1 cellular context compared by ENCODE assay signal in genomic region chr1:167056529-167057296, GRCh38.
A peak's percentile ranks its signal among the peaks of the same experiment; 100 is the strongest.
TF ChIP-seq lines count a peak whose summit lies in the region.

No MANE protein-coding gene starts in this region.

TF ChIP-seq in HEK293, 187 proteins besides CTCF, POLR2A, EP300 and RAD21 (continued from another document):
- TF ChIP-seq ZBTB10 (tag by site-specific recombination; IDR thresholded peaks at IDR 0.05) (no peak), ZNF16 (tag by site-specific recombination; IDR thresholded peaks at IDR 0.05; ENCODE audit: low read depth) (no peak; the same call in 1 of the 2 replicates), PRDM1 (tag by site-specific recombination; IDR thresholded peaks at IDR 0.05) (peak; percentile 32; the same call in 1 of the 2 replicates), ZNF175 (tag by site-specific recombination; IDR thresholded peaks at IDR 0.05) (0 out of 2 replicates have a peak, but pooled peaks have one; percentile 41), ZBTB7A (tag by site-specific recombination; IDR thresholded peaks at IDR 0.05; ENCODE audit: low read depth) (0 out of 2 replicates have a peak, but pooled peaks have one; percentile 90), EGR2 (tag by site-specific recombination; IDR thresholded peaks at IDR 0.05; ENCODE audit: low read depth) (peak; percentile 11; the same call in 1 of the 2 replicates), ZNF488 (tag by site-specific recombination; IDR thresholded peaks at IDR 0.05) (peak; percentile 67; the same call in 1 of the 2 replicates), GLI4 (tag by site-specific recombination; IDR thresholded peaks at IDR 0.05) (peak; percentile 80; the same call in 1 of the 2 replicates), ZNF157 (tag by site-specific recombination; IDR thresholded peaks at IDR 0.05) (0 out of 2 replicates have a peak, but pooled peaks have one; percentile 31), WT1 (tag by site-specific recombination; IDR thresholded peaks at IDR 0.05) (no peak), ZNF391 (tag by site-specific recombination; IDR thresholded peaks at IDR 0.05; ENCODE audit: borderline replicate concordance, low read depth) (peak; percentile 81; the same call in 1 of the 2 replicates), ZNF792 (tag by site-specific recombination; IDR thresholded peaks at IDR 0.05) (0 out of 2 replicates have a peak, but pooled peaks have one; percentile 48), ZNF398 (tag by site-specific recombination; IDR thresholded peaks at IDR 0.05) (peak; percentile 57), ZNF366 (tag by site-specific recombination; conservative IDR thresholded peaks at IDR 0.05) (0 out of 2 replicates have a peak, but pooled peaks have one; percentile 40), ZNF837 (tag by site-specific recombination; IDR thresholded peaks at IDR 0.05) (0 out of 2 replicates have a peak, but pooled peaks have one; percentile 41), GLI2 (tag by site-specific recombination; IDR thresholded peaks at IDR 0.05; ENCODE audit: borderline replicate concordance, low read depth) (no peak), ZNF501 (tag by site-specific recombination; IDR thresholded peaks at IDR 0.05) (0 out of 2 replicates have a peak, but pooled peaks have one; percentile 28), ZNF350 (tag by site-specific recombination; IDR thresholded peaks at IDR 0.05) (no peak), PATZ1 (tag by site-specific recombination; IDR thresholded peaks at IDR 0.05) (0 out of 2 replicates have a peak, but pooled peaks have one; percentile 38), ZNF133 (tag by site-specific recombination; IDR thresholded peaks at IDR 0.05) (peak; percentile 44; the same call in 1 of the 2 replicates), ZXDB (tag by site-specific recombination; IDR thresholded peaks at IDR 0.05) (0 out of 2 replicates have a peak, but pooled peaks have one; percentile 26), MYNN (tag by site-specific recombination; IDR thresholded peaks at IDR 0.05; ENCODE audit: borderline replicate concordance) (peak; percentile 43; the same call in 1 of the 2 replicates), ZNF670 (tag by site-specific recombination; IDR thresholded peaks at IDR 0.05; ENCODE audit: low read depth) (0 out of 2 replicates have a peak, but pooled peaks have one; percentile 44), MEIS1 (CRISPR knock-in tag; IDR thresholded peaks at IDR 0.05; ENCODE audit: borderline replicate concordance) (no peak), ZNF202 (tag by site-specific recombination; IDR thresholded peaks at IDR 0.05; ENCODE audit: borderline replicate concordance) (0 out of 2 replicates have a peak, but pooled peaks have one; percentile 43), ZNF791 (tag by site-specific recombination; IDR thresholded peaks at IDR 0.05) (0 out of 2 replicates have a peak, but pooled peaks have one; percentile 40), KLF9 (tag by site-specific recombination; IDR thresholded peaks at IDR 0.05; ENCODE audit: low read depth) (0 out of 2 replicates have a peak, but pooled peaks have one; percentile 53)
- TF ChIP-seq, protein P1, sequence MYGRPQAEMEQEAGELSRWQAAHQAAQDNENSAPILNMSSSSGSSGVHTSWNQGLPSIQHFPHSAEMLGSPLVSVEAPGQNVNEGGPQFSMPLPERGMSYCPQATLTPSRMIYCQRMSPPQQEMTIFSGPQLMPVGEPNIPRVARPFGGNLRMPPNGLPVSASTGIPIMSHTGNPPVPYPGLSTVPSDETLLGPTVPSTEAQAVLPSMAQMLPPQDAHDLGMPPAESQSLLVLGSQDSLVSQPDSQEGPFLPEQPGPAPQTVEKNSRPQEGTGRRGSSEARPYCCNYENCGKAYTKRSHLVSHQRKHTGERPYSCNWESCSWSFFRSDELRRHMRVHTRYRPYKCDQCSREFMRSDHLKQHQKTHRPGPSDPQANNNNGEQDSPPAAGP (tag by site-specific recombination; IDR thresholded peaks at IDR 0.05) = no peak
- TF ChIP-seq, protein P2, sequence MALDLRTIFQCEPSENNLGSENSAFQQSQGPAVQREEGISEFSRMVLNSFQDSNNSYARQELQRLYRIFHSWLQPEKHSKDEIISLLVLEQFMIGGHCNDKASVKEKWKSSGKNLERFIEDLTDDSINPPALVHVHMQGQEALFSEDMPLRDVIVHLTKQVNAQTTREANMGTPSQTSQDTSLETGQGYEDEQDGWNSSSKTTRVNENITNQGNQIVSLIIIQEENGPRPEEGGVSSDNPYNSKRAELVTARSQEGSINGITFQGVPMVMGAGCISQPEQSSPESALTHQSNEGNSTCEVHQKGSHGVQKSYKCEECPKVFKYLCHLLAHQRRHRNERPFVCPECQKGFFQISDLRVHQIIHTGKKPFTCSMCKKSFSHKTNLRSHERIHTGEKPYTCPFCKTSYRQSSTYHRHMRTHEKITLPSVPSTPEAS (tag by site-specific recombination; IDR thresholded peaks at IDR 0.05) = peak; percentile 94
- TF ChIP-seq, protein P3, sequence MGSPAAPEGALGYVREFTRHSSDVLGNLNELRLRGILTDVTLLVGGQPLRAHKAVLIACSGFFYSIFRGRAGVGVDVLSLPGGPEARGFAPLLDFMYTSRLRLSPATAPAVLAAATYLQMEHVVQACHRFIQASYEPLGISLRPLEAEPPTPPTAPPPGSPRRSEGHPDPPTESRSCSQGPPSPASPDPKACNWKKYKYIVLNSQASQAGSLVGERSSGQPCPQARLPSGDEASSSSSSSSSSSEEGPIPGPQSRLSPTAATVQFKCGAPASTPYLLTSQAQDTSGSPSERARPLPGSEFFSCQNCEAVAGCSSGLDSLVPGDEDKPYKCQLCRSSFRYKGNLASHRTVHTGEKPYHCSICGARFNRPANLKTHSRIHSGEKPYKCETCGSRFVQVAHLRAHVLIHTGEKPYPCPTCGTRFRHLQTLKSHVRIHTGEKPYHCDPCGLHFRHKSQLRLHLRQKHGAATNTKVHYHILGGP (tag by site-specific recombination; IDR thresholded peaks at IDR 0.05) = 0 out of 2 replicates have a peak, but pooled peaks have one; percentile 44
